Comparison of ENCODE assay signal across 1 cellular context in the genomic region with DNA sequence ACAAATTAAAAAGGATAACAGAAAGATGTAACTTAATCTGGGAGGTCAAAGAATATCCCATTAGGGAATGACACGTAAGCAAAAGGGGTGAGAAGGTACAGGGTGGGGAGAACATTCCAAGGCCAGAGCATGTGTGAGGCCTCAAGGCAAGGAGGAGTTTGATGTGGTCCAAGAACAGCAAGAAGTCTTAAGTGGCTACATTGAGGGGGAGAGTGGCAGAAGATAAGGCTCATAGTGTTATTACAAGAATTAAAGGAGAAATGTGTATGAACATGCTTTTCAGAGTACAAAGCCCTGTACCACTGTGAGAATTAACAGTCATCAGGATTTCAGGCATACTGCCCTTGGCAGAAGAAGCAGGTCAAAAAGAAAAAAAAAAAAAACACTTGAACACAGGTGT.
TF ChIP-seq lines count a peak whose summit lies in the region.

No MANE protein-coding gene starts in this region.

TF ChIP-seq in GM12878, 131 proteins besides CTCF, POLR2A, EP300 and RAD21 (continued from another document):
- TF ChIP-seq, protein P1, sequence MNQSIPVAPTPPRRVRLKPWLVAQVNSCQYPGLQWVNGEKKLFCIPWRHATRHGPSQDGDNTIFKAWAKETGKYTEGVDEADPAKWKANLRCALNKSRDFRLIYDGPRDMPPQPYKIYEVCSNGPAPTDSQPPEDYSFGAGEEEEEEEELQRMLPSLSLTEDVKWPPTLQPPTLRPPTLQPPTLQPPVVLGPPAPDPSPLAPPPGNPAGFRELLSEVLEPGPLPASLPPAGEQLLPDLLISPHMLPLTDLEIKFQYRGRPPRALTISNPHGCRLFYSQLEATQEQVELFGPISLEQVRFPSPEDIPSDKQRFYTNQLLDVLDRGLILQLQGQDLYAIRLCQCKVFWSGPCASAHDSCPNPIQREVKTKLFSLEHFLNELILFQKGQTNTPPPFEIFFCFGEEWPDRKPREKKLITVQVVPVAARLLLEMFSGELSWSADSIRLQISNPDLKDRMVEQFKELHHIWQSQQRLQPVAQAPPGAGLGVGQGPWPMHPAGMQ (IDR thresholded peaks at IDR 0.05; ENCODE audit: borderline replicate concordance), result no peak
- no peak for TF ChIP-seq SRF (IDR thresholded peaks at IDR 0.05; ENCODE audit: low read depth in 2 of 2, low read length in 2 of 2)
- TF ChIP-seq RFX5 (IDR thresholded peaks at IDR 0.05; ENCODE audit: low read depth, low read length), result no peak
- no peak for TF ChIP-seq EGR1 (IDR thresholded peaks at IDR 0.05; ENCODE audit: borderline replicate concordance in 1 of 2, low read depth in 2 of 2, low read length in 2 of 2)
- TF ChIP-seq HDAC6 (IDR thresholded peaks at IDR 0.05; ENCODE audit: unreplicated experiment), result no peak
- TF ChIP-seq, protein P2, sequence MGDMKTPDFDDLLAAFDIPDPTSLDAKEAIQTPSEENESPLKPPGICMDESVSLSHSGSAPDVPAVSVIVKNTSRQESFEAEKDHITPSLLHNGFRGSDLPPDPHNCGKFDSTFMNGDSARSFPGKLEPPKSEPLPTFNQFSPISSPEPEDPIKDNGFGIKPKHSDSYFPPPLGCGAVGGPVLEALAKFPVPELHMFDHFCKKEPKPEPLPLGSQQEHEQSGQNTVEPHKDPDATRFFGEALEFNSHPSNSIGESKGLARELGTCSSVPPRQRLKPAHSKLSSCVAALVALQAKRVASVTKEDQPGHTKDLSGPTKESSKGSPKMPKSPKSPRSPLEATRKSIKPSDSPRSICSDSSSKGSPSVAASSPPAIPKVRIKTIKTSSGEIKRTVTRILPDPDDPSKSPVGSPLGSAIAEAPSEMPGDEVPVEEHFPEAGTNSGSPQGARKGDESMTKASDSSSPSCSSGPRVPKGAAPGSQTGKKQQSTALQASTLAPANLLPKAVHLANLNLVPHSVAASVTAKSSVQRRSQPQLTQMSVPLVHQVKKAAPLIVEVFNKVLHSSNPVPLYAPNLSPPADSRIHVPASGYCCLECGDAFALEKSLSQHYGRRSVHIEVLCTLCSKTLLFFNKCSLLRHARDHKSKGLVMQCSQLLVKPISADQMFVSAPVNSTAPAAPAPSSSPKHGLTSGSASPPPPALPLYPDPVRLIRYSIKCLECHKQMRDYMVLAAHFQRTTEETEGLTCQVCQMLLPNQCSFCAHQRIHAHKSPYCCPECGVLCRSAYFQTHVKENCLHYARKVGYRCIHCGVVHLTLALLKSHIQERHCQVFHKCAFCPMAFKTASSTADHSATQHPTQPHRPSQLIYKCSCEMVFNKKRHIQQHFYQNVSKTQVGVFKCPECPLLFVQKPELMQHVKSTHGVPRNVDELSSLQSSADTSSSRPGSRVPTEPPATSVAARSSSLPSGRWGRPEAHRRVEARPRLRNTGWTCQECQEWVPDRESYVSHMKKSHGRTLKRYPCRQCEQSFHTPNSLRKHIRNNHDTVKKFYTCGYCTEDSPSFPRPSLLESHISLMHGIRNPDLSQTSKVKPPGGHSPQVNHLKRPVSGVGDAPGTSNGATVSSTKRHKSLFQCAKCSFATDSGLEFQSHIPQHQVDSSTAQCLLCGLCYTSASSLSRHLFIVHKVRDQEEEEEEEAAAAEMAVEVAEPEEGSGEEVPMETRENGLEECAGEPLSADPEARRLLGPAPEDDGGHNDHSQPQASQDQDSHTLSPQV (IDR thresholded peaks at IDR 0.05), result no peak
- no peak for TF ChIP-seq MEF2B (IDR thresholded peaks at IDR 0.05; ENCODE audit: partially characterized antibody, poor library complexity, severe bottlenecking)
- TF ChIP-seq, protein P3, sequence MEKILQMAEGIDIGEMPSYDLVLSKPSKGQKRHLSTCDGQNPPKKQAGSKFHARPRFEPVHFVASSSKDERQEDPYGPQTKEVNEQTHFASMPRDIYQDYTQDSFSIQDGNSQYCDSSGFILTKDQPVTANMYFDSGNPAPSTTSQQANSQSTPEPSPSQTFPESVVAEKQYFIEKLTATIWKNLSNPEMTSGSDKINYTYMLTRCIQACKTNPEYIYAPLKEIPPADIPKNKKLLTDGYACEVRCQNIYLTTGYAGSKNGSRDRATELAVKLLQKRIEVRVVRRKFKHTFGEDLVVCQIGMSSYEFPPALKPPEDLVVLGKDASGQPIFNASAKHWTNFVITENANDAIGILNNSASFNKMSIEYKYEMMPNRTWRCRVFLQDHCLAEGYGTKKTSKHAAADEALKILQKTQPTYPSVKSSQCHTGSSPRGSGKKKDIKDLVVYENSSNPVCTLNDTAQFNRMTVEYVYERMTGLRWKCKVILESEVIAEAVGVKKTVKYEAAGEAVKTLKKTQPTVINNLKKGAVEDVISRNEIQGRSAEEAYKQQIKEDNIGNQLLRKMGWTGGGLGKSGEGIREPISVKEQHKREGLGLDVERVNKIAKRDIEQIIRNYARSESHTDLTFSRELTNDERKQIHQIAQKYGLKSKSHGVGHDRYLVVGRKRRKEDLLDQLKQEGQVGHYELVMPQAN (conservative IDR thresholded peaks at IDR 0.05), result no peak
- no peak for TF ChIP-seq POLR2AphosphoS2 (IDR thresholded peaks at IDR 0.05; ENCODE audit: low read depth, low read length)
- no peak for TF ChIP-seq YBX1 (IDR thresholded peaks at IDR 0.05)
- TF ChIP-seq IRF4 (IDR thresholded peaks at IDR 0.05; ENCODE audit: low read depth, low read length), result no peak
- no peak for TF ChIP-seq CHD2 (IDR thresholded peaks at IDR 0.05; ENCODE audit: borderline replicate concordance, low read depth, low read length)
- no peak for TF ChIP-seq ZBTB11 (CRISPR knock-in tag; IDR thresholded peaks at IDR 0.05)
